Comparison of ENCODE assay signal across 34 cellular contexts in genomic region chr4:83213640-83214039, GRCh38.
A peak's percentile ranks its signal among the peaks of the same experiment; 100 is the strongest.
DNase-seq lines count a peak whose midpoint lies in the region; ATAC-seq, FAIRE-seq and TF ChIP-seq lines count a peak whose summit lies in the region.
"Had no signal": no experiment of that assay in that cellular context is flagged by ENCODE, and none has a peak within 500 bp of the region (broad histone marks: within the 10 kb centered on the region; RNA-seq: fewer than 3 reads in every experiment).

No MANE protein-coding gene starts in this region.

- H3K4me3 Mint-ChIP-seq in CD8-positive, alpha-beta T cell = no peak overlapping the region
- H3K4me3 Mint-ChIP-seq: endodermal cell; HFFc6; T-helper 2 cell treated with Interferon-gamma antibody and Interleukin-4, amounts not matched to agents 5 μg/mL and 100 μg/mL, for 36 hours had no signal

- H4K8ac ChIP-seq in trophoblast cell (ENCODE audit: low read depth, low read length) = no peak overlapping the region

- no peak overlapping the region for H3K4me3 ChIP-seq in CD8-positive, alpha-beta T cell (ENCODE audit: low read depth, low read length)
- H3K4me3 ChIP-seq in MM.1S (ENCODE audit: low read length) (no peak overlapping the region), K562 (no peak overlapping the region), trophoblast cell (ENCODE audit: low read depth, low read length) (no peak overlapping the region), ovary (no peak overlapping the region)
- H3K4me3 ChIP-seq: heart left ventricle, left ventricle myocardium inferior, psoas muscle, tibial nerve had no signal

- H3K79me2 ChIP-seq in MM.1S (ENCODE audit: low read length) (no peaks in the 10 kb centered on the region), K562 (ENCODE audit: control insufficient read depth, insufficient read depth, low read length) (no peaks in the 10 kb centered on the region), trophoblast cell (ENCODE audit: control insufficient read depth, insufficient read depth, low read length, poor library complexity) (no peaks in the 10 kb centered on the region)

- H3K27me3 ChIP-seq in CD8-positive, alpha-beta T cell (ENCODE audit: insufficient read depth, low read length) = no peaks in the 10 kb centered on the region
- H3K27me3 ChIP-seq in MM.1S (replicated peaks; ENCODE audit: insufficient read depth, low read length) = no peaks in the 10 kb centered on the region
- H3K27me3 ChIP-seq in K562 (ENCODE audit: control insufficient read depth in 2 of 2, insufficient read depth in 2 of 2, low read length in 2 of 2) = peaks cover 8 to 18% of the 10 kb centered on the region in 2 experiments; a peak in 4 of 5 replicates
- H3K27me3 ChIP-seq in trophoblast cell (ENCODE audit: insufficient read depth, low read length) = no peaks in the 10 kb centered on the region
- no peaks in the 10 kb centered on the region for H3K27me3 ChIP-seq in ovary
- H3K27me3 ChIP-seq: heart left ventricle, tibial nerve had no signal

- no peaks in the 10 kb centered on the region for H3K9me3 Mint-ChIP-seq in CD8-positive, alpha-beta T cell
- H3K9me3 Mint-ChIP-seq: HFFc6 had no signal

- no peak overlapping the region for H3K4ac ChIP-seq in trophoblast cell (ENCODE audit: low read depth, low read length)

- no peak for TF ChIP-seq CTCF in CD8-positive, alpha-beta T cell (IDR thresholded peaks at IDR 0.05)
- TF ChIP-seq CTCF in MM.1S (IDR thresholded peaks at IDR 0.05; ENCODE audit: low read length) (no peak), K562 (IDR thresholded peaks at IDR 0.05 in 2 of 3, conservative IDR thresholded peaks at IDR 0.05 in 1 of 3; ENCODE audit: insufficient read depth in 2 of 3, low read depth in 1 of 3, low read length in 3 of 3) (no peak), ovary (IDR thresholded peaks at IDR 0.05) (no peak)

- no peak for ATAC-seq in CD8-positive, alpha-beta T cell
- ATAC-seq in K562 (no peak), HG03432 (IDR thresholded peaks at IDR 0.05; ENCODE audit: unreplicated experiment) (no peak)
- ATAC-seq: esophagus mucosa, heart left ventricle, PC-3, psoas muscle, sciatic nerve, SK-N-SH treated with all-trans-retinoic acid at 6 μM for 48 hours had no signal

- TF ChIP-seq EP300 in K562 (IDR thresholded peaks at IDR 0.05; ENCODE audit: low read length) (no peak), ovary (IDR thresholded peaks at IDR 0.05) (no peak)

- H2AFZ ChIP-seq in MM.1S (ENCODE audit: low read length) (no peak overlapping the region), K562 (ENCODE audit: low read depth, low read length) (no peak overlapping the region), trophoblast cell (ENCODE audit: insufficient read depth, low read length, poor library complexity) (no peak overlapping the region)

- H3K36me3 ChIP-seq in CD8-positive, alpha-beta T cell (ENCODE audit: insufficient read depth, low read length) = no peaks in the 10 kb centered on the region
- H3K36me3 ChIP-seq in MM.1S (replicated peaks; ENCODE audit: insufficient read depth, low read length) = no peaks in the 10 kb centered on the region
- no peaks in the 10 kb centered on the region for H3K36me3 ChIP-seq in K562 (ENCODE audit: control insufficient read depth, insufficient read depth, low read length)
- H3K36me3 ChIP-seq in trophoblast cell (ENCODE audit: control insufficient read depth in 1 of 2, insufficient read depth in 2 of 2, low read length in 2 of 2) = peaks cover 0 to 4% of the 10 kb centered on the region in 2 experiments
- H3K36me3 ChIP-seq in ovary = no peaks in the 10 kb centered on the region
- H3K36me3 ChIP-seq: heart left ventricle, left ventricle myocardium inferior, tibial nerve had no signal

- peaks cover 84% of the 10 kb centered on the region for H3K4me1 ChIP-seq in CD8-positive, alpha-beta T cell (ENCODE audit: insufficient read depth, low read length)
- peaks cover 70% of the 10 kb centered on the region for H3K4me1 ChIP-seq in MM.1S (ENCODE audit: low read length)
- H3K4me1 ChIP-seq in K562 (replicated peaks in 1 of 2; ENCODE audit: control insufficient read depth in 2 of 2, insufficient read depth in 2 of 2, low read length in 2 of 2) = no peaks in the 10 kb centered on the region; a peak in 1 of 5 replicates
- peaks cover 0 to 2% of the 10 kb centered on the region in 2 experiments for H3K4me1 ChIP-seq in trophoblast cell (ENCODE audit: control insufficient read depth in 1 of 2, insufficient read depth in 2 of 2, low read length in 2 of 2)
- H3K4me1 ChIP-seq in ovary (ENCODE audit: insufficient read depth) = no peaks in the 10 kb centered on the region
- H3K4me1 ChIP-seq: left ventricle myocardium inferior, psoas muscle had no signal

- H4K91ac ChIP-seq in trophoblast cell (ENCODE audit: low read depth, low read length) = no peak overlapping the region

- no peak overlapping the region for H3K27ac ChIP-seq in CD8-positive, alpha-beta T cell (ENCODE audit: low read depth, low read length)
- H3K27ac ChIP-seq in MM.1S (ENCODE audit: low read length) (peak overlapping the region; percentile 92; the same call in 1 of the 2 replicates), K562 (ENCODE audit: extremely low read depth, low read depth, low read length) (no peak overlapping the region), trophoblast cell (ENCODE audit: low read depth, low read length) (no peak overlapping the region), ovary (no peak overlapping the region)
- H3K27ac ChIP-seq: heart left ventricle, left ventricle myocardium inferior, psoas muscle, tibial nerve had no signal

- H3K36me3 Mint-ChIP-seq in CD8-positive, alpha-beta T cell = no peaks in the 10 kb centered on the region

- H3K27ac Mint-ChIP-seq in CD8-positive, alpha-beta T cell = peak overlapping the region; percentile 49
- H3K27ac Mint-ChIP-seq: endodermal cell; HFFc6; T-helper 2 cell treated with Interferon-gamma antibody and Interleukin-4, amounts not matched to agents 5 μg/mL and 100 μg/mL, for 36 hours had no signal

- H3K9ac ChIP-seq in MM.1S (ENCODE audit: low read length) = no peak overlapping the region
- no peak overlapping the region for H3K9ac ChIP-seq in K562 (ENCODE audit: insufficient read depth in 1 of 2, low read depth in 2 of 2, low read length in 2 of 2)
- H3K9ac ChIP-seq in trophoblast cell (ENCODE audit: low read length) = no peak overlapping the region

- peaks cover 92% of the 10 kb centered on the region for H3K4me1 Mint-ChIP-seq in CD8-positive, alpha-beta T cell (ENCODE audit: low read depth)

- BruUV-seq in K562 (replicated peaks; lab: Mats Ljungman, UMichigan) = no TSS peak

- H3K4me2 ChIP-seq in MM.1S (ENCODE audit: low read depth, low read length) (no peak overlapping the region), K562 (ENCODE audit: insufficient read depth, low read length) (no peak overlapping the region), trophoblast cell (ENCODE audit: low read length) (no peak overlapping the region)

- TF ChIP-seq RAD21 in K562 (CRISPR knock-in tag; conservative IDR thresholded peaks at IDR 0.05 in 1 of 2, IDR thresholded peaks at IDR 0.05 in 1 of 2) = no peak

- H3K18ac ChIP-seq in trophoblast cell (ENCODE audit: low read length) = no peak overlapping the region

- peaks cover 39% of the 10 kb centered on the region for H3F3A ChIP-seq in MM.1S (ENCODE audit: insufficient read depth, low read length)

- H3K9me2 ChIP-seq in MM.1S (replicated peaks; ENCODE audit: insufficient read depth, low read length) = no peaks in the 10 kb centered on the region

- WGBS in K562 (ENCODE audit: insufficient coverage, low coverage, missing lambda C conversion rate) = 4% methylated on average over 5 of the region's 5 CpGs
- no CpG with 5 or more reads among the region's 5 CpGs for WGBS in trophoblast cell (ENCODE audit: extremely low coverage, insufficient coverage, insufficient read length)
- WGBS in ovary, 3 donors = 89 to 95% (median 94%) methylated on average over 5 of the region's 5 CpGs

- H2BK120ac ChIP-seq in trophoblast cell (ENCODE audit: insufficient read depth, low read length, poor library complexity) = no peak overlapping the region

- H3K9me3 ChIP-seq in CD8-positive, alpha-beta T cell (ENCODE audit: low read length) = no peaks in the 10 kb centered on the region
- H3K9me3 ChIP-seq in MM.1S (replicated peaks; ENCODE audit: insufficient read depth, low read length) (no peaks in the 10 kb centered on the region), K562 (replicated peaks; ENCODE audit: control insufficient read depth, insufficient read depth, low read depth, low read length) (no peaks in the 10 kb centered on the region; the same call in 1 of the 2 replicates), trophoblast cell (ENCODE audit: insufficient read depth, low read depth, low read length) (peaks cover 3% of the 10 kb centered on the region), ovary (no peaks in the 10 kb centered on the region)
- H3K9me3 ChIP-seq: psoas muscle, tibial nerve had no signal

- H4K12ac ChIP-seq in trophoblast cell (ENCODE audit: low read depth, low read length) = no peak overlapping the region

- no peak overlapping the region for H3K14ac ChIP-seq in trophoblast cell (ENCODE audit: low read length)

- in situ Hi-C loops in K562 (cut with MboI) = no loop called here

- POLR2A ChIA-PET in CD8-positive, alpha-beta T cell (lab: Charles Lee) = no interaction called here
- POLR2A ChIA-PET in K562 (lab: Yijun Ruan, JAX) = interaction anchor here (0.6 kb wide), 1 partner anchor 581 kb away, joined by 3 read pairs; no protein-coding TSS in a partner anchor

- intact Hi-C loops in CD8-positive, alpha-beta T cell (cut with DNase I, micrococcal nuclease) = loop anchor here in 1 of 2 experiments (2.0 to 10.0 kb wide), 2 partner anchors 39 to 241 kb away; partner anchors contain the start of genes HELQ and MRPS18C
- intact Hi-C loops in K562 (cut with micrococcal nuclease) (no loop called here), ovary (cut with DNase I) (no loop called here)

- H3K27me3 Mint-ChIP-seq in CD8-positive, alpha-beta T cell (ENCODE audit: low read depth) = no peaks in the 10 kb centered on the region

- no peaks in the 10 kb centered on the region for H4K20me1 ChIP-seq in MM.1S (ENCODE audit: insufficient read depth, low read length)
- H4K20me1 ChIP-seq in K562 (replicated peaks; ENCODE audit: control insufficient read depth, insufficient read depth, low read length) = no peaks in the 10 kb centered on the region

- H3K23ac ChIP-seq in trophoblast cell (ENCODE audit: low read length) = no peak overlapping the region

- H2BK5ac ChIP-seq in trophoblast cell (ENCODE audit: low read depth, low read length, poor library complexity) = no peak overlapping the region

- TF ChIP-seq POLR2A in K562 (conservative IDR thresholded peaks at IDR 0.05) (no peak), ovary (IDR thresholded peaks at IDR 0.05) (no peak)

- H3K79me1 ChIP-seq in trophoblast cell (ENCODE audit: low read length) = no peaks in the 10 kb centered on the region

- H2BK12ac ChIP-seq in trophoblast cell (ENCODE audit: low read length) = no peak overlapping the region

- no peaks in the 10 kb centered on the region for H3K9me1 ChIP-seq in K562 (ENCODE audit: control insufficient read depth, insufficient read depth, low read length)

- DNase-seq in CD8-positive, alpha-beta T cell = no peak
- DNase-seq in MM.1S = no peak
- DNase-seq in K562 (ENCODE audit: extremely low read depth in 1 of 4, low spot score in 3 of 4) = no peak
- DNase-seq in trophoblast cell = peak; percentile 21 to 22
- no peak for DNase-seq in NCI-H146 treated with DMSO at 0.1 percent for 48 hours (lab: John Stamatoyannopoulos, UW; ENCODE audit: unreplicated experiment)
- no peak for DNase-seq in ovary
- DNase-seq: activated CD4-positive, alpha-beta T cell treated with anti-CD3 and anti-CD28 coated beads for 4 hours; activated CD8-positive, alpha-beta memory T cell treated with anti-CD3 and anti-CD28 coated beads for 24 hours; activated T-cell treated with anti-CD3 and anti-CD28 coated beads for 4 hours; C1 segment of cervical spinal cord; dermis blood vessel endothelial cell; endodermal cell; foreskin fibroblast; heart left ventricle; HFFc6; KBM-7; left ventricle myocardium inferior; NCI-H1105; NCI-H1930; NCI-H510A treated with DMSO at 0.1 percent for 48 hours; nucleus accumbens; PC-3; psoas muscle; stimulated activated CD4-positive, alpha-beta T cell treated with anti-CD3 and anti-CD28 coated beads, Interleukin-12 subunit alpha, Interleukin-12 subunit beta, amount 100 ng/mL, for 4 hours; stimulated activated CD4-positive, alpha-beta T cell treated with anti-CD3 and anti-CD28 coated beads, Interleukin-2, amount 100 ng/mL, for 48 hours had no signal

- no peak overlapping the region for H2AK5ac ChIP-seq in trophoblast cell (ENCODE audit: low read length)

- CTCF ChIA-PET in CD8-positive, alpha-beta T cell (lab: Charles Lee) = interaction anchor here (1.8 to 4.4 kb wide), 3 partner anchors 40 to 130 kb away, joined by 5 to 31 read pairs (median 9); no protein-coding TSS in a partner anchor
- CTCF ChIA-PET in K562 (lab: Yijun Ruan, JAX; ENCODE audit: low intra/inter-chr PET ratio) = no interaction called here

- FAIRE-seq in K562 (lab: Jason Lieb, UNC) = no peak
- FAIRE-seq: D721Med, HTR-8/SVneo, keratinocyte had no signal

Comparison
In these comparisons a context has a peak if more than half of its experiments do, and no peak if none do; other contexts are left out.
1. DNase-seq: peak in trophoblast cell (2 of 2); none in CD8-positive, alpha-beta T cell (0 of 7), MM.1S (single experiment), K562 (0 of 4), NCI-H146 treated with DMSO at 0.1 percent for 48 hours (single experiment) and ovary (0 of 5).